In the genomic region with DNA sequence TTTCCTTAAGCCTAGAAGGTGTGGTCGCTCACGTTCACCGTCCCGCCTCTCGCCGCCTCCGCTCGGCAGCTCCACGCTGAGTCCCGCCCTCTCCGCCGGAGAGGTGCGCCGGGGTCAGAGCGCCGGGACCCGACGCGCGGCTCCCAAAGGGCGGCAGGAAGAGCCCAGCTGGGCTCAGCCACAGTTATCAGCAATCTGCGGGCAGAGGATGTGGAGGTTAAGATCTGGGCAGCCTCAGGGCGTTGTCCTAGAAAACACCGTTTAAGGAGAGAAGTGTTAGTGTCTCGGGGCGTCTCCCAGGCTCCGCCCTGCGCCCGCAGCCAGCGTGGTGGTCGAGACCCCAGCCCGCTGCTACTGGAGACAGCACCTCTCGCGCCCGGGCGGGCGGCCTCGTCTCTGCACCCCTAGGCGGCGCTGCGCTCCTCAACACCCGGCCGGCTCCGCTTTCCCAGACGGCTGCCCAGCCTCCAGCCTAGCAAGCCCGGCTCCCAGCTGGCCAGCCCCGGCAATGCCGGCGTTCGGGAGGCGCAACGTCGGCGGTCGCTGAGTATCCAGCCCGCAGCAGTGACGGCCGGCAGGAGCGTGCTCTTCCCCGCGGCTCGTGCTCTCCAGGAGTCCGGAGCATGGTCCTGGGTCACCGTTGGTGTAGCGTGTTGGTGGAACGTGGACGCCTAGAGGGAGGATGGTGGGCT, we compare ENCODE assay signal across 9 cellular contexts. TPM values are rescaled to one million over a fixed set of nuclear protein-coding genes. Genes with fewer than 3 reads are reported as not detected.
A peak's percentile ranks its signal among the peaks of the same experiment; 100 is the strongest.
DNase-seq lines count a peak whose midpoint lies in the region; ATAC-seq, FAIRE-seq and TF ChIP-seq lines count a peak whose summit lies in the region.
"Had no signal": no experiment of that assay in that cellular context is flagged by ENCODE, and none has a peak within 500 bp of the region (broad histone marks: within the 10 kb centered on the region; RNA-seq: fewer than 3 reads in every experiment).

A gene with protein sequence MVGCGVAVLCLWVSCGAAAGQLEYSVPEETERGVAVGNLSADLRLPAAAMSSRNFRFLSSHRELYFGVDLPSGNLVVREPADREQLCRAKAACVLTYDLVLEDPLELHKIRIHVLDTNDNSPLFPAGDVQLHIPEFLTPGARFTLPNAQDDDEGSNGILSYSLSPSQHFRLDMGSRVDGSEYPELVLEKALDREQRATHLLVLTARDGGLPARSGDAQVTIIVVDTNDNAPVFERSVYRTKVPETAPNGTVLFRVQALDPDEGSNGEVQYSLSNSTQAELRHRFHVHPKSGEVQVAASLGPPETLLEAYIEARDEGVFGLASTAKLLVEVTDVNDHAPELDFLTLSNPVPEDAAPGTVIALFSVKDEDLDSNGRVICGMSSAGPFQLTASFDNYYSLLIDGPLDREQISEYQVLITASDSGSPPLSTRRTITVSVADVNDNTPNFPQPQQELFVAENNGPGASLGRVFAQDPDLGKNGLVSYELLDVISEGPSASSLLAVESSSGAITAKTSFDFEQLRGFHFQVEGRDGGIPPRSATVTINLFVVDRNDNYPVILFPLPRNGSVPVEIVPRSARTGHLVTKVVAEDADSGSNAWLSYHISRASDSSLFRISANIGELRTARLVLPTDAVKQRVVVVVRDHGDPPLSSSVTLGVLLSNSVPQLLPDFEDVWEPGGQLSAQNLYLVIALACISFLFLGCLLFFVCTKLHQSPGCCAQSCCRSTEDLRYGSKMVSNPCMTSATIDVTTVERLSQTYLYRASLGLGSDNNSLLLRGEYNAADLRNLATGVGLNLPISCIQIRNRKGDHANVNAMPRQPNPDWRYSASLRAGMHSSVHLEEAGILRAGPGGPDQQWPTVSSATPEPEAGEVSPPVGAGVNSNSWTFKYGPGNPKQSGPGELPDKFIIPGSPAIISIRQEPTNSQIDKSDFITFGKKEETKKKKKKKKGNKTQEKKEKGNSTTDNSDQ (plus strand): TSS at position 89 of the 692 bp plus-strand sequence. CDS start 594 bp downstream, at position 683.

- no peak for FAIRE-seq in kidney (lab: Jason Lieb, UNC)
- FAIRE-seq: GM18507 had no signal

- peak within 1 kb of the TSS; percentile 80 for H3K4me3 Mint-ChIP-seq in chondrocyte (ENCODE audit: unreplicated experiment)

- POLR2A ChIA-PET in A673 (lab: Charles Lee; ENCODE audit: low non-redundant PET) (interaction anchor here (0.7 to 1.0 kb wide), 2 partner anchors 40 to 78 kb away, joined by 4 to 7 read pairs; no protein-coding TSS in a partner anchor), PC-3 (lab: Charles Lee; ENCODE audit: unreplicated experiment) (interaction anchor here (0.6 to 0.7 kb wide), 3 partner anchors 50 to 105 kb away, joined by 3 to 5 read pairs (median 3); a partner anchor contains a TSS), OCI-LY7 (lab: Charles Lee) (no interaction called here)

- H3K9me3 ChIP-seq in A673 (ENCODE audit: low read depth, low read length, poor library complexity, severe bottlenecking) (no peaks in the 10 kb centered on the region), HAP-1 (no peaks in the 10 kb centered on the region), PC-3 (ENCODE audit: low read length) (no peaks in the 10 kb centered on the region), kidney (ENCODE audit: control insufficient read depth in 1 of 2, low read length in 2 of 2) (no peaks in the 10 kb centered on the region), OCI-LY7 (ENCODE audit: low read length) (no peaks in the 10 kb centered on the region)

- intact Hi-C loops in A673 (cut with micrococcal nuclease; ENCODE audit: unreplicated experiment) (loop anchor here (1.0 kb wide), 1 partner anchor 114 kb away; no protein-coding TSS in a partner anchor), PC-3 (cut with micrococcal nuclease) (loop anchor here (1.0 to 5.0 kb wide), 5 partner anchors 41 to 114 kb away; a partner anchor contains a TSS), kidney (cut with DNase I) (no loop called here), OCI-LY7 (cut with micrococcal nuclease; ENCODE audit: unreplicated experiment) (no loop called here)

- H3K9me3 Mint-ChIP-seq in chondrocyte (ENCODE audit: low read depth), result no peaks in the 10 kb centered on the region

- peak within 1 kb of the TSS; percentile 86 for H3K27ac Mint-ChIP-seq in chondrocyte (ENCODE audit: unreplicated experiment)

- H3K36me3 ChIP-seq in A673 (ENCODE audit: insufficient read depth, low read length, poor library complexity, severe bottlenecking) (no peaks in the 10 kb centered on the region), HAP-1 (replicated peaks) (no peaks in the 10 kb centered on the region), PC-3 (ENCODE audit: low read depth, low read length) (no peaks in the 10 kb centered on the region), kidney (ENCODE audit: control insufficient read depth in 1 of 2, insufficient read depth in 2 of 2, low read length in 2 of 2) (no peaks in the 10 kb centered on the region), OCI-LY7 (ENCODE audit: insufficient read depth, low read length) (no peaks in the 10 kb centered on the region)

- H3K9ac ChIP-seq in PC-3 (ENCODE audit: low read length) (peak within 1 kb of the TSS; percentile 63), kidney (ENCODE audit: low read length in 2 of 2) (peak within 1 kb of the TSS in 1 of 2 donors; percentile 55)

- BruUV-seq in A673 (replicated peaks; lab: Mats Ljungman, UMichigan), result no TSS peak
- no TSS peak for BruUV-seq in PC-3 (replicated peaks; lab: Mats Ljungman, UMichigan)
- no TSS peak for BruUV-seq in OCI-LY7 (replicated peaks; lab: Mats Ljungman, UMichigan)

- peaks cover 18% of the 10 kb centered on the region for H3K4me1 Mint-ChIP-seq in chondrocyte (ENCODE audit: low read depth)

- H3K4me3 ChIP-seq in A673 (ENCODE audit: low read depth, low read length, poor library complexity, severe bottlenecking) (peak within 1 kb of the TSS; percentile 73), HAP-1 (peak within 1 kb of the TSS; percentile 28), PC-3 (ENCODE audit: low read length) (peak within 1 kb of the TSS; percentile 91), kidney (ENCODE audit: low read length in 2 of 2) (peak within 1 kb of the TSS; percentile 53 to 80), OCI-LY7 (ENCODE audit: low read depth, low read length, poor library complexity, severe bottlenecking) (no peak within 1 kb of the TSS)

- H3K27ac ChIP-seq in A673 (ENCODE audit: low read depth, low read length, poor library complexity, severe bottlenecking) (peak within 1 kb of the TSS; percentile 47), PC-3 (ENCODE audit: low read length) (peak within 1 kb of the TSS; percentile 45), kidney (ENCODE audit: low read depth in 2 of 2, low read length in 2 of 2) (no peak within 1 kb of the TSS), OCI-LY7 (ENCODE audit: low read depth, low read length, poor library complexity, severe bottlenecking) (no peak within 1 kb of the TSS)

- TF ChIP-seq CTCF in A673 (conservative IDR thresholded peaks at IDR 0.05; ENCODE audit: low read depth, low read length), result peak; percentile 98
- TF ChIP-seq CTCF in PC-3 (conservative IDR thresholded peaks at IDR 0.05; ENCODE audit: low read depth, low read length), result peak; percentile 76
- peak; percentile 99 for TF ChIP-seq CTCF in chondrocyte (IDR thresholded peaks at IDR 0.05)
- peak; percentile 60 for TF ChIP-seq CTCF in kidney (IDR thresholded peaks at IDR 0.05; ENCODE audit: borderline replicate concordance, extremely low read depth, insufficient read depth)
- no peak for TF ChIP-seq CTCF in OCI-LY7 (conservative IDR thresholded peaks at IDR 0.05; ENCODE audit: low read length)

- in situ Hi-C loops in HAP-1 (cut with MboI; ENCODE audit: low sequenced_read_pairs) (no loop called here), ACHN (cut with HindIII; ENCODE audit: low pct_ligation_motif_present, low pct_unique_long_range_greater_than_20kb, low sequenced_read_pairs) (no loop called here)

- H3K4me1 ChIP-seq in A673 (ENCODE audit: insufficient read depth, low read length, poor library complexity, severe bottlenecking) (peaks cover 6% of the 10 kb centered on the region), HAP-1 (no peaks in the 10 kb centered on the region), PC-3 (ENCODE audit: insufficient read depth, low read length) (peaks cover 8% of the 10 kb centered on the region), kidney (ENCODE audit: control insufficient read depth in 1 of 2, insufficient read depth in 1 of 2, low read depth in 1 of 2, low read length in 2 of 2) (peaks cover 5 to 8% of the 10 kb centered on the region in 2 donors), OCI-LY7 (ENCODE audit: insufficient read depth, low read length, poor library complexity, severe bottlenecking) (no peaks in the 10 kb centered on the region)

- H2AFZ ChIP-seq in PC-3 (ENCODE audit: low read length), result peak within 1 kb of the TSS; percentile 90
- no peak within 1 kb of the TSS for H2AFZ ChIP-seq in OCI-LY7 (ENCODE audit: low read length)

- H3K4me2 ChIP-seq in PC-3 (ENCODE audit: low read length) (peak within 1 kb of the TSS; percentile 91), OCI-LY7 (ENCODE audit: low read length) (no peak within 1 kb of the TSS)

- ATAC-seq in PC-3, result peak; percentile 92

- no peaks in the 10 kb centered on the region for H4K20me1 ChIP-seq in PC-3 (ENCODE audit: low read length)
- no peaks in the 10 kb centered on the region for H4K20me1 ChIP-seq in OCI-LY7 (ENCODE audit: insufficient read depth, low read length)

- H3K9me2 ChIP-seq in PC-3 (replicated peaks; ENCODE audit: low read length) (no peaks in the 10 kb centered on the region), OCI-LY7 (ENCODE audit: insufficient read depth, low read length) (no peaks in the 10 kb centered on the region)

- DNase-seq in A673 (ENCODE audit: low spot score) (peak; percentile 95), HAP-1 (ENCODE audit: low spot score in 2 of 2) (peak; percentile 61 to 90), PC-3 (peak; percentile 82), chondrocyte (ENCODE audit: low spot score) (peak; percentile 97), kidney (peak; percentile 95), OCI-LY7 (ENCODE audit: low spot score) (no peak), ACHN (no peak)
- DNase-seq in stimulated activated CD4-positive, alpha-beta T cell treated with anti-CD3 and anti-CD28 coated beads, Interleukin-12 subunit alpha, Interleukin-12 subunit beta, amount 100 ng/mL, for 24 hours (ENCODE audit: low read depth in 2 of 2), result peak; percentile 2 to 27

- H3K36me3 Mint-ChIP-seq in chondrocyte (ENCODE audit: low read depth), result no peaks in the 10 kb centered on the region

- H3K79me2 ChIP-seq in PC-3 (ENCODE audit: low read length) (peaks cover 12% of the 10 kb centered on the region; the same call in 1 of the 2 replicates), OCI-LY7 (ENCODE audit: insufficient read depth, low read depth, low read length) (no peaks in the 10 kb centered on the region)

- no peaks in the 10 kb centered on the region for H3F3A ChIP-seq in PC-3 (ENCODE audit: low read length, unreplicated experiment)

- H3K27me3 Mint-ChIP-seq in chondrocyte (ENCODE audit: low read depth), result no peaks in the 10 kb centered on the region

- CTCF ChIA-PET in A673 (lab: Charles Lee) (interaction anchor here (0.6 to 3.0 kb wide), 7 partner anchors 48 to 114 kb away, joined by 3 to 67 read pairs (median 7); no protein-coding TSS in a partner anchor), PC-3 (lab: Charles Lee) (interaction anchor here (0.7 to 2.7 kb wide), 5 partner anchors 44 to 206 kb away, joined by 3 to 66 read pairs (median 4); no protein-coding TSS in a partner anchor), OCI-LY7 (lab: Charles Lee; ENCODE audit: unreplicated experiment) (no interaction called here)

- H3K27me3 ChIP-seq in A673 (replicated peaks; ENCODE audit: insufficient read depth, low read depth, low read length, poor library complexity), result no peaks in the 10 kb centered on the region
- H3K27me3 ChIP-seq in HAP-1 (ENCODE audit: low read depth), result peaks cover 17% of the 10 kb centered on the region
- H3K27me3 ChIP-seq in PC-3 (ENCODE audit: low read length), result no peaks in the 10 kb centered on the region

RNA-seq across cellular contexts. Expression of the gene that starts here (rescaled TPM):
- total RNA-seq in A673 (2021) (7.2 and 8.8 TPM in 2 replicates), PC-3 (2014; rRNA removed) (4.8 and 6.2 TPM in 2 replicates), chondrocyte (5.8 to 7.2 TPM (median 7.1 TPM) in 3 replicates), kidney (2.9 TPM), OCI-LY7 (2022) (not detected in 2 replicates)
- polyA plus RNA-seq in kidney (ENCODE audit: insufficient read depth, low read depth, low replicate concordance), result 0.43 TPM
- total RNA-seq in OCI-LY7 (2014; rRNA removed; shearing (Covaris generic)), result not detected in 2 replicates

Comparison
In these comparisons a context has a peak if more than half of its experiments do, and no peak if none do; other contexts are left out.
1. DNase-seq: peak in A673 (single experiment), HAP-1 (2 of 2), PC-3 (single experiment), chondrocyte (single experiment), kidney (single experiment) and stimulated activated CD4-positive, alpha-beta T cell treated with anti-CD3 and anti-CD28 coated beads, Interleukin-12 subunit alpha, Interleukin-12 subunit beta, amount 100 ng/mL, for 24 hours (2 of 2); none in OCI-LY7 (single experiment) and ACHN (single experiment).
2. H3K27ac ChIP-seq: peak in A673 (single experiment) and PC-3 (single experiment); none in kidney (0 of 2) and OCI-LY7 (single experiment).
3. intact Hi-C loops: an anchor here in A673 (1.0 kb wide) and PC-3 (1.0 to 5.0 kb wide); none called in kidney and OCI-LY7.